9 cellular contexts compared by ENCODE assay signal in the genomic region with DNA sequence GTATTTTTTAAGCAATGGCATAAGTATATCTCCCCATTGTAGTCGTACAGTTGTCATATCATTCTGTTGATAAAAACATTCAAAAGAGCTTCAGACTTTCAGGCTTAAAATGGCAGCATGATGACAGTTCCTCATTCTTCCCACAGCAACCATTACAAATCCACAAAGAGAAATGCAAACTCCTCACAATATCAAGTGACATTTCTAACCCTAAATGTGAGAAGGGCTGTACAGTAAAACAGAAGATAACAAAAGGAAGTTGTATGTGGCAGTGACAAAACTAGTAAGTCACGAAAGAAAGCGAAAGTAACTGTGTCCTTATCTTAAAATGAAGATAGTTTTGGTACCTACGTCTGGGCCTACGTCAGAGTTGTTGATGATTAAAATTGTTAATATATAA. TPM values are rescaled to one million over a fixed set of nuclear protein-coding genes. Genes with fewer than 3 reads are reported as not detected.
DNase-seq lines count a peak whose midpoint lies in the region; ATAC-seq, FAIRE-seq and TF ChIP-seq lines count a peak whose summit lies in the region.
"Had no signal": no experiment of that assay in that cellular context is flagged by ENCODE, and none has a peak within 500 bp of the region (broad histone marks: within the 10 kb centered on the region; RNA-seq: fewer than 3 reads in every experiment).

No MANE protein-coding gene starts in this region.

- H3K4me1 Mint-ChIP-seq in IgD-negative memory B cell (peaks cover 13 to 30% (median 24%) of the 10 kb centered on the region in 3 donors), MCF 10A (ENCODE audit: insufficient read depth, unreplicated experiment) (no peaks in the 10 kb centered on the region)

- POLR2A ChIA-PET in MCF 10A (lab: Yijun Ruan, JAX), result no interaction called here

- H3K36me3 Mint-ChIP-seq in IgD-negative memory B cell (peaks cover 2% of the 10 kb centered on the region), MCF 10A (ENCODE audit: insufficient read depth, unreplicated experiment) (peaks cover 16% of the 10 kb centered on the region)

- ATAC-seq in GM21515 (IDR thresholded peaks at IDR 0.05; ENCODE audit: unreplicated experiment), result peak; percentile 87

- peak overlapping the region; percentile 44 to 94 (median 89) for H3K27ac Mint-ChIP-seq in IgD-negative memory B cell
- no peak overlapping the region for H3K27ac Mint-ChIP-seq in MCF 10A (ENCODE audit: low read depth, unreplicated experiment)

- intact Hi-C loops in MCF 10A (cut with micrococcal nuclease), result no loop called here

- no TSS peak for BruUV-seq in MCF 10A (replicated peaks; lab: Mats Ljungman, UMichigan)

- no peak for DNase-seq in GM12892 (ENCODE audit: insufficient read length)
- DNase-seq in erythroblast (lab: John Stamatoyannopoulos, UW), result peak; percentile 76 to 79
- no peak for DNase-seq in hepatic stellate cell (ENCODE audit: low spot score)
- no peak for DNase-seq in MCF 10A (ENCODE audit: unreplicated experiment)
- no peak for DNase-seq in DMS79 treated with DMSO at 0.1 percent for 48 hours (lab: John Stamatoyannopoulos, UW)
- DNase-seq in NCI-H2227 treated with DMSO at 0.1 percent for 48 hours (lab: John Stamatoyannopoulos, UW), result no peak

- TF ChIP-seq CTCF in MCF 10A (IDR thresholded peaks at IDR 0.05; ENCODE audit: unreplicated experiment), result no peak

- CTCF ChIA-PET in MCF 10A (lab: Yijun Ruan, JAX), result interaction anchor here (0.6 to 1.4 kb wide), 3 partner anchors 142 to 820 kb away, joined by 3 to 4 read pairs (median 3); no protein-coding TSS in a partner anchor

- no peaks in the 10 kb centered on the region for H3K27me3 Mint-ChIP-seq in IgD-negative memory B cell
- H3K27me3 Mint-ChIP-seq in MCF 10A (ENCODE audit: insufficient read depth, unreplicated experiment), result no peaks in the 10 kb centered on the region

- FAIRE-seq in GM12892 (lab: Jason Lieb, UNC), result peak; percentile 91
- FAIRE-seq: bronchial epithelial cell had no signal

- TF ChIP-seq POLR2A in GM12892 (IDR thresholded peaks at IDR 0.05; ENCODE audit: low read depth, low read length) (no peak), erythroblast (IDR thresholded peaks at IDR 0.05; ENCODE audit: low read length) (peak; percentile 64)

- H3K4me3 Mint-ChIP-seq in IgD-negative memory B cell, result peak overlapping the region; percentile 24 to 91 (median 82)
- H3K4me3 Mint-ChIP-seq in MCF 10A (ENCODE audit: unreplicated experiment), result no peak overlapping the region

- H3K9me3 Mint-ChIP-seq in IgD-negative memory B cell (no peaks in the 10 kb centered on the region), MCF 10A (ENCODE audit: unreplicated experiment) (no peaks in the 10 kb centered on the region)

RNA-seq across cellular contexts. Expression of a gene that starts 46.7 kb away (rescaled TPM):
- 6.0 TPM for polyA plus RNA-seq in GM12892 (2012; ENCODE audit: missing spikeins)
- 5.1 TPM for polyA plus RNA-seq in IgD-negative memory B cell
- 12.4 and 14.6 TPM in 2 replicates for total RNA-seq in MCF 10A (2022)

Comparison
In these comparisons a context has a peak if more than half of its experiments do, and no peak if none do; other contexts are left out.
1. DNase-seq: peak in erythroblast (2 of 2); none in GM12892 (single experiment), hepatic stellate cell (single experiment), MCF 10A (single experiment), DMS79 treated with DMSO at 0.1 percent for 48 hours (single experiment) and NCI-H2227 treated with DMSO at 0.1 percent for 48 hours (single experiment).